ENCODE assay signal across 8 cellular contexts in the genomic region with DNA sequence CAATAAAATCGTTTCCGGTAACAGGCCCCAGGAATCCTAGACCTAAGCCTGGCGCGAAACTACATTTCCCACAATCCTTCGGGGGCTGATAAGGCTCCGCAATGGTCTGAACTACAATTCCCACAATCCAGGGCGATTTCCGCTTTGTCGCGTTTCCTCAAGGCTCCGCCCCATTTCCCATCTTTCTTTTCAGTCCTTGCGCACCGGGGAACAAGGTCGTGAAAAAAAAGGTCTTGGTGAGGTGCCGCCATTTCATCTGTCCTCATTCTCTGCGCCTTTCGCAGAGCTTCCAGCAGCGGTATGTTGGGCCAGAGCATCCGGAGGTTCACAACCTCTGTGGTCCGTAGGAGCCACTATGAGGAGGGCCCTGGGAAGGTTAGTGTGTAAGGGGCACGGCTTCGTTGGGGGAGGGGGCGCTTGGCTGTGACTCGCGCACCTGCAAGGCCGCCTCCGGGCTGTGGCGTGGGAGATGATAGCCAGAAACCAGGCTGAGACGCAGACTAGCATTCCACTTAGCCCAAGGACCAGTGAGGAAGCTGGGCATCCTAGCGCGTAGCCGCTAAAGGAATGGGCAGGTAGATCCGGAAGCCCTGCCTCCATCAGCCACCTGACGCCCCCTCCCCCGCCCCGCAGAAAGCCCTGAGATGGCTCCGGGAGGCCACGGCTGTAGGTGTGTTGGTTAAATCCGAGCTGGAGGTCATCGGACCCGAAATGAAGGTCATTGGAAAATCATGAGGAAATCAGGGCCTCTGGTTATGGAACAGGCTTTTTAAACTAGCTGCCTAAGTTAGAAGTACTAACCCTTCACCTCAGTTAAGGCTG. TPM values are rescaled to one million over a fixed set of nuclear protein-coding genes. Genes with fewer than 3 reads are reported as not detected.
DNase-seq lines count a peak whose midpoint lies in the region; ATAC-seq, FAIRE-seq and TF ChIP-seq lines count a peak whose summit lies in the region.

A gene with protein sequence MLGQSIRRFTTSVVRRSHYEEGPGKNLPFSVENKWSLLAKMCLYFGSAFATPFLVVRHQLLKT (plus strand): TSS at position 186 of the 822 bp plus-strand sequence. CDS start 115 bp downstream, at position 301.

- H3K9me3 Mint-ChIP-seq in activated CD4-positive, alpha-beta T cell treated with anti-CD3 and anti-CD28 coated beads for 36 hours (ENCODE audit: low read depth), result peaks cover 4% of the 10 kb centered on the region

- peaks cover 55% of the 10 kb centered on the region for H3K36me3 Mint-ChIP-seq in activated CD4-positive, alpha-beta T cell treated with anti-CD3 and anti-CD28 coated beads for 36 hours (ENCODE audit: low read depth)

- no peaks in the 10 kb centered on the region for H3K9me3 ChIP-seq in kidney (ENCODE audit: control insufficient read depth in 1 of 2, low read length in 2 of 2)

- H3K27ac ChIP-seq in kidney (ENCODE audit: low read depth in 2 of 2, low read length in 2 of 2), result peak within 1 kb of the TSS; percentile 97

- peaks cover 23% of the 10 kb centered on the region for H3K4me1 Mint-ChIP-seq in activated CD4-positive, alpha-beta T cell treated with anti-CD3 and anti-CD28 coated beads for 36 hours

- DNase-seq in Ammon's horn (ENCODE audit: low spot score) (peak; percentile 98), GM19238 (ENCODE audit: insufficient read length, low spot score) (peak; percentile 78), NCI-H524 (lab: John Stamatoyannopoulos, UW) (peak; percentile 92 to 95), choroid plexus epithelial cell (ENCODE audit: low read depth) (peak; percentile 98), kidney (peak; percentile 90)
- DNase-seq in activated CD4-positive, alpha-beta T cell treated with anti-CD3 and anti-CD28 coated beads for 36 hours, result peak; percentile 94
- DNase-seq in stimulated activated CD4-positive, alpha-beta T cell treated with anti-CD3 and anti-CD28 coated beads, Interleukin-15, amount 100 ng/mL, for 24 hours, result peak; percentile 92

- POLR2A ChIA-PET in activated CD4-positive, alpha-beta T cell treated with anti-CD3 and anti-CD28 coated beads for 36 hours (lab: Charles Lee), result no interaction called here

- peak; percentile 98 for ATAC-seq in HG03442 (IDR thresholded peaks at IDR 0.05; ENCODE audit: unreplicated experiment)
- ATAC-seq in activated CD4-positive, alpha-beta T cell treated with anti-CD3 and anti-CD28 coated beads for 36 hours, result peak; percentile 99

- peak within 1 kb of the TSS; percentile 70 to 99 for H3K9ac ChIP-seq in kidney (ENCODE audit: low read length in 2 of 2)

- no peaks in the 10 kb centered on the region for H3K4me1 ChIP-seq in kidney (ENCODE audit: control insufficient read depth in 1 of 2, insufficient read depth in 1 of 2, low read depth in 1 of 2, low read length in 2 of 2)

- H3K27me3 Mint-ChIP-seq in activated CD4-positive, alpha-beta T cell treated with anti-CD3 and anti-CD28 coated beads for 36 hours, result peaks cover 6% of the 10 kb centered on the region

- TF ChIP-seq CTCF in choroid plexus epithelial cell (conservative IDR thresholded peaks at IDR 0.05; ENCODE audit: low read depth, low read length), result no peak
- peak; percentile 7 for TF ChIP-seq CTCF in kidney (IDR thresholded peaks at IDR 0.05; ENCODE audit: borderline replicate concordance, extremely low read depth, insufficient read depth)

- CTCF ChIA-PET in activated CD4-positive, alpha-beta T cell treated with anti-CD3 and anti-CD28 coated beads for 36 hours (lab: Charles Lee), result no interaction called here

- H3K4me3 Mint-ChIP-seq in activated CD4-positive, alpha-beta T cell treated with anti-CD3 and anti-CD28 coated beads for 36 hours, result peak within 1 kb of the TSS; percentile 100

- intact Hi-C loops in activated CD4-positive, alpha-beta T cell treated with anti-CD3 and anti-CD28 coated beads for 36 hours (cut with DNase I, micrococcal nuclease), result loop anchor here (1.0 to 5.0 kb wide), 3 partner anchors 649 to 795 kb away; a partner anchor contains a TSS
- intact Hi-C loops in kidney (cut with DNase I), result no loop called here

- H3K27ac Mint-ChIP-seq in activated CD4-positive, alpha-beta T cell treated with anti-CD3 and anti-CD28 coated beads for 36 hours, result peak within 1 kb of the TSS; percentile 100

- H3K4me3 ChIP-seq in choroid plexus epithelial cell (ENCODE audit: low read depth, low read length) (peak within 1 kb of the TSS; percentile 96), kidney (ENCODE audit: low read length in 2 of 2) (peak within 1 kb of the TSS; percentile 98 to 100)

- peak; percentile 77 for FAIRE-seq in kidney (lab: Jason Lieb, UNC)

- H3K36me3 ChIP-seq in kidney (ENCODE audit: control insufficient read depth in 1 of 2, insufficient read depth in 2 of 2, low read length in 2 of 2), result peaks cover 7 to 29% of the 10 kb centered on the region in 2 donors

RNA-seq across cellular contexts. Expression of the gene that starts here (rescaled TPM):
- total RNA-seq in activated CD4-positive, alpha-beta T cell treated with anti-CD3 and anti-CD28 coated beads for 36 hours, result 100 to 1,000 TPM; 438 to 701 TPM
- 461 TPM for total RNA-seq in kidney
- 2,170 TPM for polyA plus RNA-seq in kidney (ENCODE audit: insufficient read depth, low read depth, low replicate concordance)

Comparison
In these comparisons a context has a peak if more than half of its experiments do, and no peak if none do; other contexts are left out.
1. Peak in every context shown above with its lines: DNase-seq, ATAC-seq, H3K4me3 ChIP-seq and H3K27ac ChIP-seq.